Comparison of ENCODE assay signal across 1 cellular context in the genomic region with DNA sequence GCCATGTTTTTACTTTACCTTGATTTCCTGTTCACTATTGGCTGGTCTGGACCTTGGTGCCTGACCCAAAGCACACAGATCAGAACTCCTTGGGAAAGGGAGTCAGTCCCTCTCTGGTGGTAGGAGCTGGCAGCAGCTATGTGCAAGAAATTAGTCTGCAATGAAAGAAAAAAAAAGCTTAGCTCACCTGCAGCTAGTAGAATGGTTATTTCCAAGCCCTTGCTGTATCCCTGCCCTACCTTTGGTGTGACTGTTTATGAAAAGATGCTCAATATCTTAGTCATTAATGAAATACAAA.
TF ChIP-seq lines count a peak whose summit lies in the region.

No MANE protein-coding gene starts in this region.

TF ChIP-seq in IMR-90, 13 proteins besides CTCF, POLR2A, EP300 and RAD21 (continued from another document):
- TF ChIP-seq MAZ (IDR thresholded peaks at IDR 0.05; ENCODE audit: borderline replicate concordance, low read depth, low read length): no peak
- no peak for TF ChIP-seq SMC3 (IDR thresholded peaks at IDR 0.05; ENCODE audit: low read depth, low read length)
- TF ChIP-seq BHLHE40 (IDR thresholded peaks at IDR 0.05; ENCODE audit: low read depth, low read length): no peak
- TF ChIP-seq MAFK (IDR thresholded peaks at IDR 0.05; ENCODE audit: low read depth, low read length): no peak
- TF ChIP-seq, protein P1, sequence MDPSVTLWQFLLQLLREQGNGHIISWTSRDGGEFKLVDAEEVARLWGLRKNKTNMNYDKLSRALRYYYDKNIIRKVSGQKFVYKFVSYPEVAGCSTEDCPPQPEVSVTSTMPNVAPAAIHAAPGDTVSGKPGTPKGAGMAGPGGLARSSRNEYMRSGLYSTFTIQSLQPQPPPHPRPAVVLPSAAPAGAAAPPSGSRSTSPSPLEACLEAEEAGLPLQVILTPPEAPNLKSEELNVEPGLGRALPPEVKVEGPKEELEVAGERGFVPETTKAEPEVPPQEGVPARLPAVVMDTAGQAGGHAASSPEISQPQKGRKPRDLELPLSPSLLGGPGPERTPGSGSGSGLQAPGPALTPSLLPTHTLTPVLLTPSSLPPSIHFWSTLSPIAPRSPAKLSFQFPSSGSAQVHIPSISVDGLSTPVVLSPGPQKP (IDR thresholded peaks at IDR 0.05; ENCODE audit: borderline replicate concordance, low read depth, low read length): no peak
